Comparison of ENCODE assay signal across 16 cellular contexts in the genomic region with DNA sequence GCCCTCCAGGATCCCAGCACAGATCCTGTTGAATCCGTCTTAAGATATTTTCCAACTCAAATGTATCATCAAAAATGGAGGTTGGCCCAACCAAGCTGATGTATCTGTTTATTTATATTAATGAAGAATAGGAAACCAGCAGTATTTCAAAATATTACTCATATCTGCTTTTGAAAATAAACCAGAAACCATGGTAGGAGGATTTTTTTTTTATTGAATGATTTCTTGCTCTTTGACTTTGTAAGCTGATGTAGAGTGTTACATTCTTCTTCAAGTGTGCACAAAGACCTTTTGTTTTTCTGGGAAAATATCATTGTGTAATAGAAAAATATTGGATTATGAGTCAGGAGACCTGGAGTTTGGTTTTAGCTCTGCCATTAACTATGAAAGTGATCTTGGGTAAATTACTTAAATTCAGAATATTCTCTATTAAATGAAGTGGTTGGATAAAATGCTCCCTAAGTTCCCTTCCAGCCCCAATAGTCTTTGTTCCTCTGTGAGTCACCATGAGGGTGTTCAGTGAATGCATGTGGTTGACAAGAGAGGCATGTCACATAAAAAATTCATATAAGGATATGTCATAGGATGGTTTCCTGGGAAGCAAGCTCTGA.
A peak's percentile ranks its signal among the peaks of the same experiment; 100 is the strongest.
DNase-seq lines count a peak whose midpoint lies in the region; ATAC-seq and TF ChIP-seq lines count a peak whose summit lies in the region.
"Had no signal": no experiment of that assay in that cellular context is flagged by ENCODE, and none has a peak within 500 bp of the region (broad histone marks: within the 10 kb centered on the region; RNA-seq: fewer than 3 reads in every experiment).

No MANE protein-coding gene starts in this region.

- no peak for ATAC-seq in HG03439 (IDR thresholded peaks at IDR 0.05; ENCODE audit: unreplicated experiment)
- ATAC-seq: naive thymus-derived CD8-positive, alpha-beta T cell had no signal

- no peaks in the 10 kb centered on the region for H3K27me3 ChIP-seq in GM23248 (replicated peaks; ENCODE audit: insufficient read depth)
- H3K27me3 ChIP-seq in smooth muscle cell (ENCODE audit: low read depth) = no peaks in the 10 kb centered on the region
- H3K27me3 ChIP-seq in ovary = no peaks in the 10 kb centered on the region
- H3K27me3 ChIP-seq: esophagus muscularis mucosa had no signal

- DNase-seq in GM23248 = peak; percentile 80
- DNase-seq in SW480 (ENCODE audit: low spot score) = peak; percentile 59
- peak; percentile 88 for DNase-seq in fibroblast of the aortic adventitia (ENCODE audit: low read depth)
- DNase-seq in smooth muscle cell (lab: John Stamatoyannopoulos, UW; ENCODE audit: unreplicated experiment) = no peak
- no peak for DNase-seq in DMS 273 (lab: John Stamatoyannopoulos, UW; ENCODE audit: unreplicated experiment)
- no peak for DNase-seq in ovary
- DNase-seq in DMS79 (lab: John Stamatoyannopoulos, UW) = no peak
- DNase-seq: activated CD4-positive, alpha-beta T cell treated with anti-CD3 and anti-CD28 coated beads, Interleukin-2, amount 50 U/mL, for 48 hours; cerebellar nuclear complex; naive thymus-derived CD8-positive, alpha-beta T cell; NCI-H446; PC-9; stimulated activated CD4-positive, alpha-beta T cell treated with anti-CD3 and anti-CD28 coated beads, Interleukin-12 subunit alpha, Interleukin-12 subunit beta, amount 100 ng/mL, for 4 hours; T-helper 9 cell had no signal

- H3K9ac ChIP-seq in GM23248 (peak overlapping the region; percentile 77), smooth muscle cell (ENCODE audit: low read depth) (peak overlapping the region; percentile 74)

- no peaks in the 10 kb centered on the region for H3K9me2 ChIP-seq in GM23248 (ENCODE audit: insufficient read depth)

- 49 to 77% methylated on average over 1 of the region's 1 CpG for WGBS in GM23248 (ENCODE audit: low coverage in 1 of 2, low lambda C conversion rate in 2 of 2, missing lambda C conversion rate in 2 of 2), 2 experiments
- 44% methylated on average over 1 of the region's 1 CpG for WGBS in smooth muscle cell (ENCODE audit: low lambda C conversion rate)
- WGBS in ovary, 3 donors = 45 to 59% (median 46%) methylated on average over 1 of the region's 1 CpG

- no peaks in the 10 kb centered on the region for H3K9me3 ChIP-seq in GM23248 (ENCODE audit: low read depth)
- H3K9me3 ChIP-seq in smooth muscle cell (replicated peaks; ENCODE audit: low read depth) = no peaks in the 10 kb centered on the region
- H3K9me3 ChIP-seq in ovary = no peaks in the 10 kb centered on the region
- H3K9me3 ChIP-seq: esophagus muscularis mucosa had no signal

- intact Hi-C loops in ovary (cut with DNase I) = no loop called here

- H3K4me3 ChIP-seq in GM23248 (peak overlapping the region; percentile 16; the same call in 1 of the 2 replicates), fibroblast of the aortic adventitia (ENCODE audit: low read depth, low read length) (no peak overlapping the region), smooth muscle cell (no peak overlapping the region), ovary (no peak overlapping the region)
- H3K4me3 ChIP-seq: esophagus muscularis mucosa, PC-9 had no signal

- no peak for TF ChIP-seq EP300 in ovary (IDR thresholded peaks at IDR 0.05)

- H3K79me2 ChIP-seq in GM23248 (ENCODE audit: insufficient read depth) (no peaks in the 10 kb centered on the region), smooth muscle cell (ENCODE audit: low read depth) (no peaks in the 10 kb centered on the region)

- H4K20me1 ChIP-seq in GM23248 (ENCODE audit: insufficient read depth) (no peaks in the 10 kb centered on the region), smooth muscle cell (ENCODE audit: low read depth) (no peaks in the 10 kb centered on the region)

- H3K4me1 ChIP-seq in GM23248 (ENCODE audit: insufficient read depth) (peaks cover 32% of the 10 kb centered on the region), smooth muscle cell (ENCODE audit: low read depth) (peaks cover 22% of the 10 kb centered on the region), ovary (ENCODE audit: insufficient read depth) (peaks cover 5% of the 10 kb centered on the region)
- H3K4me1 ChIP-seq: esophagus muscularis mucosa had no signal

- in situ Hi-C loops in GM23248 (cut with MboI) = no loop called here

- TF ChIP-seq POLR2A in ovary (IDR thresholded peaks at IDR 0.05) = no peak

- H2AFZ ChIP-seq in GM23248 (peak overlapping the region; percentile 43; the same call in 1 of the 2 replicates), smooth muscle cell (ENCODE audit: low read depth) (peak overlapping the region; percentile 3)
- H2AFZ ChIP-seq: PC-9 had no signal

- H3K36me3 ChIP-seq in GM23248 (ENCODE audit: low read depth) (no peaks in the 10 kb centered on the region), smooth muscle cell (ENCODE audit: low read depth) (no peaks in the 10 kb centered on the region), ovary (no peaks in the 10 kb centered on the region)
- H3K36me3 ChIP-seq: esophagus muscularis mucosa had no signal

- H3F3A ChIP-seq in GM23248 (ENCODE audit: insufficient read depth) = peaks cover 32% of the 10 kb centered on the region
- H3F3A ChIP-seq in smooth muscle cell (ENCODE audit: low read depth) = peaks cover 15% of the 10 kb centered on the region

- H3K27ac ChIP-seq in GM23248 (peak overlapping the region; percentile 99), smooth muscle cell (ENCODE audit: low read depth) (peak overlapping the region; percentile 97), ovary (no peak overlapping the region)
- H3K27ac ChIP-seq: esophagus muscularis mucosa, PC-9 had no signal

- H3K4me2 ChIP-seq in GM23248 (ENCODE audit: unreplicated experiment) (peak overlapping the region; percentile 38), smooth muscle cell (peak overlapping the region; percentile 46)
- H3K4me2 ChIP-seq: PC-9 had no signal

- TF ChIP-seq CTCF in fibroblast of the aortic adventitia (IDR thresholded peaks at IDR 0.05; ENCODE audit: insufficient read depth, low read length) (no peak), smooth muscle cell (IDR thresholded peaks at IDR 0.05; ENCODE audit: borderline replicate concordance, insufficient read depth, poor library complexity, severe bottlenecking) (no peak), ovary (IDR thresholded peaks at IDR 0.05) (no peak)

Comparison
In these comparisons a context has a peak if more than half of its experiments do, and no peak if none do; other contexts are left out.
1. DNase-seq: peak in GM23248 (single experiment), SW480 (single experiment) and fibroblast of the aortic adventitia (single experiment); none in smooth muscle cell (single experiment), DMS 273 (single experiment), ovary (0 of 5) and DMS79 (single experiment).
2. H3K27ac ChIP-seq: peak in GM23248 (single experiment) and smooth muscle cell (single experiment); none in ovary (0 of 2).